29 cellular contexts compared by ENCODE assay signal in the genomic region with DNA sequence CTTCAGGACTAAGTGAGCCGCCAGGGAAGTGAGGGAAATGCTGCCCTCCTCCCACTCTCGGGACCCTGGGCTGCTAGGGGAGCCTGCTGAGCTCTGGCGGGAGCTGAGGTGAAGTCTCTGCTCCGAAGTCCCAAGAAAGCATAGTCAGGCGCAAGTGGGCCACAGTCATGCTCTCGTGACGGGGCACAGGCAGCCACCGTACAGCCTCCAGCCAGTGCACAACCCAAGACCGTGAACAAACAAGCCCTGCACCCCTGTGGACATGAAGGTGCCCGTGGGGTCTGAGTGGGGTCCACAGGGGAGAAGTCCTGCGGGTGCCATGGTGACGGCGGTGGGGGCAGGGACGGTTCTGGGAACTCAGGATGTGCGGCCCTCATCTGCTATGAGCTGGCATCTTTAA.
"Had no signal": no experiment of that assay in that cellular context is flagged by ENCODE, and none has a peak within 500 bp of the region (broad histone marks: within the 10 kb centered on the region; RNA-seq: fewer than 3 reads in every experiment).

No MANE protein-coding gene starts in this region.

- H3K4me1 Mint-ChIP-seq: brain, mesothelial cell of epicardium had no signal

- FAIRE-seq: endothelial cell of umbilical vein, kidney had no signal

- ATAC-seq: gastroesophageal sphincter; psoas muscle; stimulated activated naive B cell treated with anti-CD40 and anti-IgM and Interleukin-4, amounts not matched to agents 10 μg/mL and 1 μg/mL and 100 μg/mL, for 72 hours; T-helper 17 cell had no signal

- H3K27ac Mint-ChIP-seq: activated CD4-positive, alpha-beta memory T cell treated with anti-CD3 and anti-CD28 coated beads for 36 hours; activated CD4-positive, alpha-beta T cell treated with anti-CD3 and anti-CD28 coated beads, Interleukin-2, amount 10 ng/mL, durations not matched to agents 24 days and 14 days; activated naive CD4-positive, alpha-beta T cell treated with anti-CD3 and anti-CD28 coated beads, Interleukin-2, amount 50 U/mL, for 24 hours; activated T-helper 1 cell treated with anti-CD3 and anti-CD28 coated beads, Interleukin-12 subunit alpha, Interleukin-12 subunit beta, Interleukin-2, Interleukin-4 antibody, amounts not matched to agents 30 ng/mL and 10 ng/mL and 1 ng/mL, durations not matched to agents 14 hours and 24 hours and 36 hours; brain; mesothelial cell of epicardium; stimulated activated naive B cell treated with anti-CD40 and anti-IgM and Interleukin-4, amounts not matched to agents 10 μg/mL and 1 μg/mL and 100 μg/mL, for 72 hours; T-helper 17 cell had no signal

- H3K4me3 ChIP-seq: ascending aorta, cardiac muscle cell, gastroesophageal sphincter, psoas muscle, right atrium auricular region, stomach, suprapubic skin, tibial nerve had no signal

- H3K27me3 Mint-ChIP-seq: activated CD4-positive, alpha-beta memory T cell treated with anti-CD3 and anti-CD28 coated beads for 36 hours; activated CD4-positive, alpha-beta T cell treated with anti-CD3 and anti-CD28 coated beads, Interleukin-2, amount 10 ng/mL, durations not matched to agents 24 days and 14 days; activated naive CD4-positive, alpha-beta T cell treated with anti-CD3 and anti-CD28 coated beads, Interleukin-2, amount 50 U/mL, for 24 hours; naive B cell; stimulated activated naive B cell treated with anti-CD40 and anti-IgM and Interleukin-4, amounts not matched to agents 10 μg/mL and 1 μg/mL and 100 μg/mL, for 72 hours; T-helper 17 cell had no signal

- H3K9me3 ChIP-seq: ascending aorta, gastroesophageal sphincter, psoas muscle, right atrium auricular region, stomach, suprapubic skin, tibial nerve had no signal

- H3K4me3 Mint-ChIP-seq: activated CD4-positive, alpha-beta memory T cell treated with anti-CD3 and anti-CD28 coated beads for 36 hours; activated CD4-positive, alpha-beta T cell treated with anti-CD3 and anti-CD28 coated beads, Interleukin-2, amount 10 ng/mL, durations not matched to agents 24 days and 14 days; activated naive CD4-positive, alpha-beta T cell treated with anti-CD3 and anti-CD28 coated beads, Interleukin-2, amount 50 U/mL, for 24 hours; activated T-helper 1 cell treated with anti-CD3 and anti-CD28 coated beads, Interleukin-12 subunit alpha, Interleukin-12 subunit beta, Interleukin-2, Interleukin-4 antibody, amounts not matched to agents 30 ng/mL and 10 ng/mL and 1 ng/mL, durations not matched to agents 14 hours and 24 hours and 36 hours; brain; mesothelial cell of epicardium; naive B cell; stimulated activated naive B cell treated with anti-CD40 and anti-IgM and Interleukin-4, amounts not matched to agents 10 μg/mL and 1 μg/mL and 100 μg/mL, for 72 hours; T-helper 17 cell had no signal

- DNase-seq: activated CD4-positive, alpha-beta memory T cell treated with anti-CD3 and anti-CD28 coated beads for 36 hours; activated CD4-positive, alpha-beta T cell treated with anti-CD3 and anti-CD28 coated beads, Interleukin-2, amount 10 ng/mL, durations not matched to agents 24 days and 14 days; activated CD4-positive, CD25-positive, alpha-beta regulatory T cell treated with anti-CD3 and anti-CD28 coated beads, Interleukin-2, amount 50 U/mL, for 72 hours; activated CD8-positive, alpha-beta memory T cell treated with anti-CD3 and anti-CD28 coated beads, Interleukin-2, amount 50 U/mL, for 4 hours; activated gamma-delta T cell; activated T-cell treated with anti-CD3 and anti-CD28 coated beads, Interleukin-2, amount 50 U/mL, for 1 hour; cortex of kidney; hippocampal formation; kidney; naive B cell; psoas muscle; stimulated activated CD4-positive, alpha-beta T cell treated with anti-CD3 and anti-CD28 coated beads, Interleukin-15, amount 100 ng/mL, for 24 hours; stimulated activated CD4-positive, alpha-beta T cell treated with anti-CD3 and anti-CD28 coated beads, Interleukin-2, amount 100 ng/mL, for 24 hours; stimulated activated naive B cell treated with anti-CD40 and anti-IgM and Interleukin-4, amounts not matched to agents 10 μg/mL and 1 μg/mL and 100 μg/mL, for 72 hours; stomach; T-helper 17 cell; T1000 had no signal

- H3K27me3 ChIP-seq: ascending aorta, cardiac muscle cell, gastroesophageal sphincter, right atrium auricular region, stomach, suprapubic skin, tibial nerve had no signal

- H3K27ac ChIP-seq: ascending aorta, cardiac muscle cell, gastroesophageal sphincter, parathyroid adenoma, psoas muscle, right atrium auricular region, stomach, suprapubic skin had no signal

- H3K4me1 ChIP-seq: ascending aorta, gastroesophageal sphincter, parathyroid adenoma, psoas muscle, right atrium auricular region had no signal

- H3K36me3 Mint-ChIP-seq: activated naive CD4-positive, alpha-beta T cell treated with anti-CD3 and anti-CD28 coated beads, Interleukin-2, amount 50 U/mL, for 24 hours; naive B cell had no signal

- H3K9me3 Mint-ChIP-seq: activated CD4-positive, alpha-beta memory T cell treated with anti-CD3 and anti-CD28 coated beads for 36 hours; activated CD4-positive, alpha-beta T cell treated with anti-CD3 and anti-CD28 coated beads, Interleukin-2, amount 10 ng/mL, durations not matched to agents 24 days and 14 days; activated naive CD4-positive, alpha-beta T cell treated with anti-CD3 and anti-CD28 coated beads, Interleukin-2, amount 50 U/mL, for 24 hours; activated T-helper 1 cell treated with anti-CD3 and anti-CD28 coated beads, Interleukin-12 subunit alpha, Interleukin-12 subunit beta, Interleukin-2, Interleukin-4 antibody, amounts not matched to agents 30 ng/mL and 10 ng/mL and 1 ng/mL, durations not matched to agents 14 hours and 24 hours and 36 hours; brain; mesothelial cell of epicardium; naive B cell; stimulated activated naive B cell treated with anti-CD40 and anti-IgM and Interleukin-4, amounts not matched to agents 10 μg/mL and 1 μg/mL and 100 μg/mL, for 72 hours had no signal
